8 cellular contexts compared by ENCODE assay signal in the genomic region with DNA sequence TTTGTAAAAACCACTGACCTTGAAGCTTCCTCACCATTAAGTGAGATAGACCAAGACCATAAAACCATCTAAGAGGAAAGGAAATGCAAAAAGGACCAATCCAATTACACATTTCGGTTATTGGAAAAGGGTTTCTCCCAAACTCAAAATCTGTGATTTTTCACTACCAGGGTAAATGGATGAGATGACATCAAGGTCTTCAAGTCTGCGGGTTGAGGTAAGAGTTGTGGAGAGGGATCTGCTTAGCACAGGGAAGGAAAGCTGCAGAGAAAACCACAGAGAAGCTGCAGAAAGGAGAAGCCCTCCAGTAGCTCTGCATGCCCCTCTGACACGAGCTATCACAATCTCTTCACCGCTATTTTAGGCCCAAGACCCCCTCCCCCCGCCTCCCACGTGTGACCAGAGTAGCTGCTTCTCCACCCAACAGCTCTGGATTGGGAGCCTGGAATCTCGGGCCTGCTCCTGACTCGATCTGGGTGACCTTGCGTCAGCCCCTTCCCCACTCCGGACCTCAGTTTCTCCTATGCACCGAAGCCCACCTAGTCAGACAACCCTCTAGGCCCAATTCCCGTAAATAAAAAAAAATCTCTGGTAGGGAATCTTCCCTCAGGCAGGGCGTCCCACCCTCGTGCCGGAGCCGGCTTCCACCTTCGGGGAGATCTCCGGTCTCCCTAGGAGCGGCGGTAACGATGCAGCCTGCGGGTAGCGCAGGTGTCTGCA. TPM values are rescaled to one million over a fixed set of nuclear protein-coding genes. Genes with fewer than 3 reads are reported as not detected.
DNase-seq lines count a peak whose midpoint lies in the region; ATAC-seq and TF ChIP-seq lines count a peak whose summit lies in the region.

No MANE protein-coding gene starts in this region.

- peak overlapping the region; percentile 89 to 99 (median 97) for H3K9ac ChIP-seq in BLaER1 treated with 17β-estradiol and CSF1 and Interleukin-3, amounts not matched to agents 10 nM and 100 nM

- peaks cover 11 to 43% (median 38%) of the 10 kb centered on the region in 11 experiments; a peak in 21 of 22 replicates for H3K36me3 ChIP-seq in BLaER1 treated with 17β-estradiol and CSF1 and Interleukin-3, amounts not matched to agents 10 nM and 100 nM
- H3K36me3 ChIP-seq in H7 (replicated peaks; ENCODE audit: control insufficient read depth, insufficient read depth, low read length) (no peaks in the 10 kb centered on the region; the same call in 1 of the 2 replicates), tibial nerve (no peaks in the 10 kb centered on the region)

- no peaks in the 10 kb centered on the region for H3K9me3 ChIP-seq in BLaER1 treated with 17β-estradiol and CSF1 and Interleukin-3, amounts not matched to agents 10 nM and 100 nM (replicated peaks in 1 of 11)
- H3K9me3 ChIP-seq in mononuclear cell (ENCODE audit: low read depth, low read length): no peaks in the 10 kb centered on the region
- H3K9me3 ChIP-seq in tibial nerve: no peaks in the 10 kb centered on the region

- peak overlapping the region; percentile 86 to 99 (median 97) for H3K27ac ChIP-seq in BLaER1 treated with 17β-estradiol and CSF1 and Interleukin-3, amounts not matched to agents 10 nM and 100 nM
- H3K27ac ChIP-seq in dorsolateral prefrontal cortex (peak overlapping the region in 54 of 59 donors; percentile 6 to 98 (median 94)), tibial nerve (peak overlapping the region; percentile 93 to 99 (median 95))

- no peak for TF ChIP-seq EP300 in tibial nerve (IDR thresholded peaks at IDR 0.05)

- peak overlapping the region; percentile 78 to 97 (median 90) for H3K4me3 ChIP-seq in BLaER1 treated with 17β-estradiol and CSF1 and Interleukin-3, amounts not matched to agents 10 nM and 100 nM
- H3K4me3 ChIP-seq in H7 (ENCODE audit: insufficient read depth, low read depth, low read length) (peak overlapping the region; percentile 96), dorsolateral prefrontal cortex (peak overlapping the region; percentile 67 to 99 (median 87)), mononuclear cell (ENCODE audit: low read length) (peak overlapping the region; percentile 97), tibial nerve (peak overlapping the region; percentile 89 to 97 (median 94))

- DNase-seq in H7: peak; percentile 46
- peak; percentile 35 for DNase-seq in SK-N-DZ (ENCODE audit: low spot score)
- DNase-seq in dorsolateral prefrontal cortex: peak in 6 of 10 donors; percentile 21 to 48 (median 44)
- DNase-seq in tibial nerve (ENCODE audit: low spot score in 2 of 2): no peak
- DNase-seq in GOT3 (lab: John Stamatoyannopoulos, UW): no peak

- WGBS in tibial nerve, 2 donors: 0 to 1% methylated on average over 23 of the region's 23 CpGs

- intact Hi-C loops in dorsolateral prefrontal cortex (cut with DNase I): loop anchor here (2.0 to 10.0 kb wide), 4 partner anchors 75 to 279 kb away; partner anchors contain the start of genes HECTD4 (in 1 of the 2) and MAPKAPK5 (in 1 of the 2)

- no peak for TF ChIP-seq POLR2A in tibial nerve (IDR thresholded peaks at IDR 0.05)

- TF ChIP-seq CTCF in dorsolateral prefrontal cortex (IDR thresholded peaks at IDR 0.05 in 54 of 56, conservative IDR thresholded peaks at IDR 0.05 in 2 of 56; ENCODE audit: low read depth in 1 of 56, partially characterized antibody in 56 of 56) (no peak), tibial nerve (IDR thresholded peaks at IDR 0.05) (no peak)

- H3K4me1 ChIP-seq in BLaER1 treated with 17β-estradiol and CSF1 and Interleukin-3, amounts not matched to agents 10 nM and 100 nM: peaks cover 32 to 59% (median 47%) of the 10 kb centered on the region in 10 experiments
- H3K4me1 ChIP-seq in mononuclear cell (ENCODE audit: insufficient read depth, low read length) (peaks cover 42% of the 10 kb centered on the region), tibial nerve (peaks cover 0 to 65% (median 17%) of the 10 kb centered on the region in 4 donors)

- peaks cover 24 to 55% (median 48%) of the 10 kb centered on the region in 11 experiments; a peak in 21 of 22 replicates for H4K20me1 ChIP-seq in BLaER1 treated with 17β-estradiol and CSF1 and Interleukin-3, amounts not matched to agents 10 nM and 100 nM

- no peaks in the 10 kb centered on the region for H3K27me3 ChIP-seq in BLaER1 treated with 17β-estradiol and CSF1 and Interleukin-3, amounts not matched to agents 10 nM and 100 nM
- H3K27me3 ChIP-seq in H7 (ENCODE audit: control insufficient read depth, insufficient read depth, low read length) (no peaks in the 10 kb centered on the region), dorsolateral prefrontal cortex (no peaks in the 10 kb centered on the region), mononuclear cell (ENCODE audit: insufficient read depth, low read length) (no peaks in the 10 kb centered on the region), tibial nerve (no peaks in the 10 kb centered on the region)

- peak overlapping the region; percentile 82 to 93 (median 92) for H3K4me2 ChIP-seq in BLaER1 treated with 17β-estradiol and CSF1 and Interleukin-3, amounts not matched to agents 10 nM and 100 nM

- ATAC-seq in GM21528 (IDR thresholded peaks at IDR 0.05; ENCODE audit: low FRiP score, unreplicated experiment): no peak

RNA-seq across cellular contexts. Expression of gene NAA25, which starts 0.7 kb away (rescaled TPM):
- 23.2 and 30.3 TPM in 2 replicates for total RNA-seq in H7 (2014; rRNA removed; shearing (Covaris generic))
- 20.9 and 25.7 TPM in 2 replicates for polyA plus RNA-seq in SK-N-DZ (2014; cell fraction: cytosol; rRNA removed)
- polyA plus RNA-seq in SK-N-DZ (2014; cell fraction: nucleus; rRNA removed): 39.2 and 50.6 TPM in 2 replicates
- 10 to 100 TPM; 24.6 to 79.2 (median 44.6) TPM for total RNA-seq in dorsolateral prefrontal cortex
- 33.8 TPM for total RNA-seq in mononuclear cell
- 10 to 100 TPM; 22.7 to 40.4 (median 34.2) TPM for total RNA-seq in tibial nerve

RNA-seq across cellular contexts. Expression of gene TRAFD1, which starts 17.5 kb away (rescaled TPM):
- 21.1 and 24.2 TPM in 2 replicates for total RNA-seq in H7 (2014; rRNA removed; shearing (Covaris generic))
- polyA plus RNA-seq in SK-N-DZ (2014; cell fraction: cytosol; rRNA removed): 34.6 and 36.5 TPM in 2 replicates
- 26.7 and 48.3 TPM in 2 replicates for polyA plus RNA-seq in SK-N-DZ (2014; cell fraction: nucleus; rRNA removed)
- total RNA-seq in dorsolateral prefrontal cortex: 10 to 100 TPM; 15.1 to 47.9 (median 24.8) TPM
- 44.5 TPM for total RNA-seq in mononuclear cell
- total RNA-seq in tibial nerve: 10 to 100 TPM; 24.7 to 32.9 (median 27.4) TPM

Comparison
In these comparisons a context has a peak if more than half of its experiments do, and no peak if none do; other contexts are left out.
1. DNase-seq: peak in H7 (single experiment), SK-N-DZ (single experiment) and dorsolateral prefrontal cortex (6 of 10); none in tibial nerve (0 of 2) and GOT3 (single experiment).
2. Peak in every context shown above with its lines, with median percentiles within 50 percentile points of each other: H3K27ac ChIP-seq and H3K4me3 ChIP-seq.